In genomic region chr12:17322090-17322489, GRCh38 we compare ENCODE assay signal across 2 cellular contexts.
TF ChIP-seq lines count a peak whose summit lies in the region.

No MANE protein-coding gene starts in this region.

TF ChIP-seq in GM23338, 12 proteins besides CTCF, POLR2A, EP300 and RAD21 (continued from another document):
- 0 out of 2 replicates have a peak, but pooled peaks have one; percentile 12 for TF ChIP-seq ZNF462 (CRISPR knock-in tag; IDR thresholded peaks at IDR 0.05)

TF ChIP-seq in H1, 55 proteins besides CTCF, POLR2A, EP300 and RAD21 (continued from another document):
- TF ChIP-seq ASH2L (IDR thresholded peaks at IDR 0.05; ENCODE audit: low read length) (no peak), CHD7 (IDR thresholded peaks at IDR 0.05; ENCODE audit: insufficient replicate concordance, low read length) (no peak), CREB1 (IDR thresholded peaks at IDR 0.05) (no peak), TCF12 (IDR thresholded peaks at IDR 0.05; ENCODE audit: low read depth, low read length) (no peak), RFX5 (IDR thresholded peaks at IDR 0.05; ENCODE audit: borderline replicate concordance, low read depth, low read length) (no peak)
